ENCODE assay signal across 19 cellular contexts in genomic region chr16:46808997-46809396, GRCh38. TPM values are rescaled to one million over a fixed set of nuclear protein-coding genes. Genes with fewer than 3 reads are reported as not detected.
DNase-seq lines count a peak whose midpoint lies in the region; ATAC-seq and TF ChIP-seq lines count a peak whose summit lies in the region.
"Had no signal": no experiment of that assay in that cellular context is flagged by ENCODE, and none has a peak within 500 bp of the region (broad histone marks: within the 10 kb centered on the region; RNA-seq: fewer than 3 reads in every experiment).

No MANE protein-coding gene starts in this region.

- no peaks in the 10 kb centered on the region for H3K9me3 Mint-ChIP-seq in naive B cell
- H3K9me3 Mint-ChIP-seq: naive thymus-derived CD8-positive, alpha-beta T cell had no signal

- peaks cover 0 to 19% (median 4%) of the 10 kb centered on the region in 4 donors for H3K4me1 ChIP-seq in tibial nerve

- H3K4me3 ChIP-seq in tibial nerve: no peak overlapping the region

- no peaks in the 10 kb centered on the region for H3K27me3 ChIP-seq in tibial nerve

- no peaks in the 10 kb centered on the region for H3K9me3 ChIP-seq in tibial nerve

- peaks cover 15 to 22% (median 15%) of the 10 kb centered on the region in 3 donors for H3K4me1 Mint-ChIP-seq in naive B cell

- TF ChIP-seq CTCF in tibial nerve (IDR thresholded peaks at IDR 0.05) (no peak), GM13977 (IDR thresholded peaks at IDR 0.05; ENCODE audit: extremely low read depth, insufficient read depth, missing control alignments) (no peak)

- H3K27ac Mint-ChIP-seq in naive B cell: peak overlapping the region in 2 of 6 donors; percentile 57 to 58
- H3K27ac Mint-ChIP-seq: H9; naive thymus-derived CD8-positive, alpha-beta T cell; WTC11 had no signal

- ATAC-seq in GM18868 (IDR thresholded peaks at IDR 0.05; ENCODE audit: unreplicated experiment): peak; percentile 79
- peak; percentile 79 for ATAC-seq in GM21723 (IDR thresholded peaks at IDR 0.05; ENCODE audit: unreplicated experiment)
- peak; percentile 60 for ATAC-seq in HG03342 (IDR thresholded peaks at IDR 0.05; ENCODE audit: unreplicated experiment)
- ATAC-seq in naive B cell (ENCODE audit: low read depth in 2 of 2): peak; percentile 90 to 93
- no peak for ATAC-seq in GM21381 (IDR thresholded peaks at IDR 0.05; ENCODE audit: unreplicated experiment)
- ATAC-seq: naive thymus-derived CD8-positive, alpha-beta T cell; right cardiac atrium; WTC11 had no signal

- 100% methylated on average over 4 of the region's 4 CpGs for WGBS in tibial nerve, 2 donors

- DNase-seq in naive B cell: no peak
- DNase-seq in NCI-H1694 (lab: John Stamatoyannopoulos, UW): no peak
- DNase-seq in tibial nerve (ENCODE audit: low spot score in 2 of 2): no peak
- no peak for DNase-seq in GM13977 (ENCODE audit: low spot score)
- DNase-seq: activated T-cell treated with anti-CD3 and anti-CD28 coated beads, Interleukin-2, amount 50 U/mL, for 1 hour; anterior cingulate cortex; dermis blood vessel endothelial cell; H9; islet precursor cell; naive thymus-derived CD8-positive, alpha-beta T cell; NCI-H1092; NCI-H69; right cardiac atrium; substantia nigra had no signal

- no peaks in the 10 kb centered on the region for H3K27me3 Mint-ChIP-seq in naive B cell
- H3K27me3 Mint-ChIP-seq: naive thymus-derived CD8-positive, alpha-beta T cell had no signal

- peaks cover 7% of the 10 kb centered on the region in 2 donors for H3K36me3 Mint-ChIP-seq in naive B cell

- no peak overlapping the region for H3K27ac ChIP-seq in tibial nerve

- H3K36me3 ChIP-seq in tibial nerve: no peaks in the 10 kb centered on the region

- TF ChIP-seq EP300 in tibial nerve (IDR thresholded peaks at IDR 0.05): no peak

- no peak for TF ChIP-seq POLR2A in tibial nerve (IDR thresholded peaks at IDR 0.05)

- in situ Hi-C loops in GM13977 (cut with MboI; ENCODE audit: low pct_unique_long_range_greater_than_20kb, low sequenced_read_pairs, unreplicated experiment): no loop called here

- H3K4me3 Mint-ChIP-seq in naive B cell: peak overlapping the region in 1 of 8 donors; percentile 41
- H3K4me3 Mint-ChIP-seq: H9; naive thymus-derived CD8-positive, alpha-beta T cell; WTC11 had no signal

RNA-seq across cellular contexts. Expression of gene C16orf87, which starts 22.0 kb away (rescaled TPM):
- 10 to 100 TPM in 5 of 6 donors, 1 to 10 TPM in 1; 9.2 to 13.9 (median 11.9) TPM for polyA plus RNA-seq in naive B cell (ENCODE audit: low read depth in 6 of 6)
- 1 to 10 TPM; 4.1 to 5.9 (median 5.3) TPM for total RNA-seq in tibial nerve
